Comparison of ENCODE assay signal across 13 cellular contexts in the genomic region with DNA sequence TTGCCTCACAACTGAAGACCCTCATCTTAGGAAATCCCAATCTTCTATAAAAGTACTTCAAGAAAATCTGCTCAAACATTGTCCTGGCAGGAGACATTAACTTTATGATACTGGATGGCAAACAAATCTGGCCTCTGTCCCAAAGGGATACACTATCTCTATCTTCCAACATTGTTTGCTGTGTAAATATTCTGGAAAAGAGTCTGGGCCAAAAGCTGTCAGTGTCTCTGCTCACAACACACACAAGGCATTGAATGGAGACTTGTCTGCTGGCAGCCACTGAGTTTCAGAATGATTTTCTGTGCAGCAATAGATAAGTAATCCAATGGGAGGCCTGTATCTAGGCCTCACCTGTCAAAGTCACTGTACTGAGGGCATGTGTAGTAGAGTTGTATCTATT.
DNase-seq lines count a peak whose midpoint lies in the region; ATAC-seq and TF ChIP-seq lines count a peak whose summit lies in the region.
"Had no signal": no experiment of that assay in that cellular context is flagged by ENCODE, and none has a peak within 500 bp of the region (broad histone marks: within the 10 kb centered on the region; RNA-seq: fewer than 3 reads in every experiment).

No MANE protein-coding gene starts in this region.

- H3K23ac ChIP-seq in IMR-90 (ENCODE audit: low read depth, low read length) = no peak overlapping the region

- no peak overlapping the region for H2AK5ac ChIP-seq in IMR-90 (ENCODE audit: low read depth, low read length)

- H3K4ac ChIP-seq in IMR-90 (ENCODE audit: low read depth, low read length) = no peak overlapping the region

- no peak overlapping the region for H4K8ac ChIP-seq in IMR-90 (ENCODE audit: low read depth in 2 of 2, low read length in 2 of 2)

- no peaks in the 10 kb centered on the region for H3K79me1 ChIP-seq in IMR-90 (ENCODE audit: low read depth in 1 of 2, low read length in 2 of 2)

- H3K27me3 ChIP-seq in IMR-90 (ENCODE audit: control insufficient read depth, insufficient read depth, low read length) (no peaks in the 10 kb centered on the region), right lobe of liver (no peaks in the 10 kb centered on the region)
- H3K27me3 ChIP-seq: BLaER1 had no signal

- no peaks in the 10 kb centered on the region for H3K9me3 ChIP-seq in IMR-90 (ENCODE audit: control insufficient read depth, insufficient read depth, low read length)
- H3K9me3 ChIP-seq in right lobe of liver = no peaks in the 10 kb centered on the region
- H3K9me3 ChIP-seq: BLaER1 had no signal

- no peak for TF ChIP-seq POLR2A in IMR-90 (IDR thresholded peaks at IDR 0.05; ENCODE audit: low read depth, low read length)
- TF ChIP-seq POLR2A in right lobe of liver (IDR thresholded peaks at IDR 0.05) = no peak

- H3K27ac ChIP-seq in IMR-90 (ENCODE audit: insufficient read depth, low read length) = no peak overlapping the region
- H3K27ac ChIP-seq in right lobe of liver = no peak overlapping the region
- H3K27ac ChIP-seq: BLaER1 had no signal

- peak overlapping the region; percentile 50; the same call in 1 of the 2 replicates for H3K18ac ChIP-seq in IMR-90 (ENCODE audit: low read depth, low read length)

- DNase-seq in IMR-90 = no peak
- peak; percentile 79 for DNase-seq in NCI-H2196 treated with DMSO at 0.1 percent for 48 hours (lab: John Stamatoyannopoulos, UW; ENCODE audit: unreplicated experiment)
- peak; percentile 22 for DNase-seq in SHP77 treated with DMSO at 0.1 percent for 48 hours (lab: John Stamatoyannopoulos, UW)
- DNase-seq in right lobe of liver = no peak
- no peak for DNase-seq in GOT3 (lab: John Stamatoyannopoulos, UW)
- no peak for DNase-seq in DMS53 (lab: John Stamatoyannopoulos, UW)
- no peak for DNase-seq in posterior vena cava (ENCODE audit: low spot score)
- DNase-seq in NCI-H82 treated with DMSO at 0.1 percent for 48 hours (lab: John Stamatoyannopoulos, UW; ENCODE audit: unreplicated experiment) = no peak
- DNase-seq: 8988T, AML-193, HCEC 1CT, HFFc6 had no signal

- no peak overlapping the region for H3K56ac ChIP-seq in IMR-90 (ENCODE audit: extremely low read depth, insufficient read depth, low read length)

- H3K9ac ChIP-seq in IMR-90 (ENCODE audit: low read depth, low read length) = no peak overlapping the region
- H3K9ac ChIP-seq: BLaER1 had no signal

- no peak overlapping the region for H2AK9ac ChIP-seq in IMR-90 (replicated peaks; ENCODE audit: low read depth, low read length, poor library complexity)

- no peak overlapping the region for H2BK120ac ChIP-seq in IMR-90 (ENCODE audit: low read depth, low read length)

- CTCF ChIA-PET in IMR-90 (lab: Yijun Ruan, JAX) = no interaction called here

- no peak overlapping the region for H3K4me2 ChIP-seq in IMR-90 (ENCODE audit: low read depth, low read length)
- H3K4me2 ChIP-seq: BLaER1 had no signal

- TF ChIP-seq CTCF in IMR-90 (conservative IDR thresholded peaks at IDR 0.05; ENCODE audit: low read depth, low read length) (no peak), right lobe of liver (IDR thresholded peaks at IDR 0.05) (no peak)

- H4K91ac ChIP-seq in IMR-90 (ENCODE audit: insufficient read depth, low read depth, low read length) = no peak overlapping the region

- POLR2A ChIA-PET in IMR-90 (lab: Charles Lee; ENCODE audit: unreplicated experiment) = no interaction called here

- H3K14ac ChIP-seq in IMR-90 (replicated peaks; ENCODE audit: low read depth, low read length) = no peak overlapping the region

- ATAC-seq in IMR-90 (ENCODE audit: low read depth) (no peak), right lobe of liver (peak in 3 of 4 donors; percentile 16 to 69 (median 41))

- H2BK5ac ChIP-seq in IMR-90 (ENCODE audit: low read depth, low read length, poor library complexity, severe bottlenecking) = no peak overlapping the region

- dilution Hi-C loops in IMR-90 (cut with HindIII; ENCODE audit: low sequenced_read_pairs, unreplicated experiment) = no loop called here

- no peaks in the 10 kb centered on the region for H4K20me1 ChIP-seq in IMR-90 (ENCODE audit: insufficient read depth, low read length)
- H4K20me1 ChIP-seq: BLaER1 had no signal

- in situ Hi-C loops in IMR-90 (cut with MboI; ENCODE audit: low sequenced_read_pairs) = no loop called here

- no peaks in the 10 kb centered on the region for H3K9me1 ChIP-seq in IMR-90 (ENCODE audit: insufficient read depth, low read length)

- H3K4me1 ChIP-seq in IMR-90 (ENCODE audit: control insufficient read depth, insufficient read depth, low read length) = peaks cover 3% of the 10 kb centered on the region; the same call in 1 of the 2 replicates
- no peaks in the 10 kb centered on the region for H3K4me1 ChIP-seq in right lobe of liver
- H3K4me1 ChIP-seq: BLaER1 had no signal

- H3K4me3 ChIP-seq in IMR-90 (ENCODE audit: insufficient read depth, low read depth, low read length) (no peak overlapping the region), right lobe of liver (no peak overlapping the region)
- H3K4me3 ChIP-seq: BLaER1 had no signal

- H3K36me3 ChIP-seq in IMR-90 (ENCODE audit: control insufficient read depth, insufficient read depth, low read length) (no peaks in the 10 kb centered on the region), right lobe of liver (no peaks in the 10 kb centered on the region)
- H3K36me3 ChIP-seq: BLaER1 had no signal

- H4K5ac ChIP-seq in IMR-90 (ENCODE audit: low read depth, low read length) = no peak overlapping the region

- TF ChIP-seq RAD21 in IMR-90 (IDR thresholded peaks at IDR 0.05; ENCODE audit: low read length) = no peak

- no TSS peak for BruUV-seq in IMR-90 (replicated peaks; lab: Mats Ljungman, UMichigan)

- no peak overlapping the region for H2BK15ac ChIP-seq in IMR-90 (ENCODE audit: low read depth, low read length)

- intact Hi-C loops in IMR-90 (cut with micrococcal nuclease) = no loop called here
- intact Hi-C loops in right lobe of liver (cut with DNase I) = no loop called here
- intact Hi-C loops in posterior vena cava (cut with DNase I) = no loop called here

- no peak overlapping the region for H2BK20ac ChIP-seq in IMR-90 (ENCODE audit: low read depth, low read length)

- H2AFZ ChIP-seq in IMR-90 (replicated peaks; ENCODE audit: low read length, poor library complexity) = no peak overlapping the region

TF ChIP-seq in IMR-90, 13 proteins besides CTCF, POLR2A, EP300 and RAD21:
- TF ChIP-seq, protein P1, sequence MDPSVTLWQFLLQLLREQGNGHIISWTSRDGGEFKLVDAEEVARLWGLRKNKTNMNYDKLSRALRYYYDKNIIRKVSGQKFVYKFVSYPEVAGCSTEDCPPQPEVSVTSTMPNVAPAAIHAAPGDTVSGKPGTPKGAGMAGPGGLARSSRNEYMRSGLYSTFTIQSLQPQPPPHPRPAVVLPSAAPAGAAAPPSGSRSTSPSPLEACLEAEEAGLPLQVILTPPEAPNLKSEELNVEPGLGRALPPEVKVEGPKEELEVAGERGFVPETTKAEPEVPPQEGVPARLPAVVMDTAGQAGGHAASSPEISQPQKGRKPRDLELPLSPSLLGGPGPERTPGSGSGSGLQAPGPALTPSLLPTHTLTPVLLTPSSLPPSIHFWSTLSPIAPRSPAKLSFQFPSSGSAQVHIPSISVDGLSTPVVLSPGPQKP (IDR thresholded peaks at IDR 0.05; ENCODE audit: borderline replicate concordance, low read depth, low read length) = no peak
- TF ChIP-seq FOS (IDR thresholded peaks at IDR 0.05; ENCODE audit: low read depth, low read length) (no peak), SMC3 (IDR thresholded peaks at IDR 0.05; ENCODE audit: low read depth, low read length) (no peak), RFX5 (IDR thresholded peaks at IDR 0.05; ENCODE audit: low read depth, low read length) (no peak), CEBPB (IDR thresholded peaks at IDR 0.05; ENCODE audit: low read depth, low read length) (no peak), CHD1 (IDR thresholded peaks at IDR 0.05; ENCODE audit: low read depth, low read length) (no peak), USF2 (IDR thresholded peaks at IDR 0.05; ENCODE audit: low read depth, low read length) (no peak), MAFK (IDR thresholded peaks at IDR 0.05; ENCODE audit: low read depth, low read length) (no peak), MAZ (IDR thresholded peaks at IDR 0.05; ENCODE audit: borderline replicate concordance, low read depth, low read length) (no peak), BHLHE40 (IDR thresholded peaks at IDR 0.05; ENCODE audit: low read depth, low read length) (no peak), MXI1 (IDR thresholded peaks at IDR 0.05; ENCODE audit: borderline replicate concordance, low read depth, low read length) (no peak), NFE2L2 (IDR thresholded peaks at IDR 0.05; ENCODE audit: low read depth, low read length) (no peak), RCOR1 (IDR thresholded peaks at IDR 0.05; ENCODE audit: insufficient replicate concordance, low read length) (no peak)

Comparison
In these comparisons a context has a peak if more than half of its experiments do, and no peak if none do; other contexts are left out.
1. DNase-seq: peak in NCI-H2196 treated with DMSO at 0.1 percent for 48 hours (single experiment) and SHP77 treated with DMSO at 0.1 percent for 48 hours (single experiment); none in IMR-90 (single experiment), right lobe of liver (0 of 3), GOT3 (single experiment), DMS53 (single experiment), posterior vena cava (single experiment) and NCI-H82 treated with DMSO at 0.1 percent for 48 hours (single experiment).